Comparison of ENCODE assay signal across 1 cellular context in the genomic region with DNA sequence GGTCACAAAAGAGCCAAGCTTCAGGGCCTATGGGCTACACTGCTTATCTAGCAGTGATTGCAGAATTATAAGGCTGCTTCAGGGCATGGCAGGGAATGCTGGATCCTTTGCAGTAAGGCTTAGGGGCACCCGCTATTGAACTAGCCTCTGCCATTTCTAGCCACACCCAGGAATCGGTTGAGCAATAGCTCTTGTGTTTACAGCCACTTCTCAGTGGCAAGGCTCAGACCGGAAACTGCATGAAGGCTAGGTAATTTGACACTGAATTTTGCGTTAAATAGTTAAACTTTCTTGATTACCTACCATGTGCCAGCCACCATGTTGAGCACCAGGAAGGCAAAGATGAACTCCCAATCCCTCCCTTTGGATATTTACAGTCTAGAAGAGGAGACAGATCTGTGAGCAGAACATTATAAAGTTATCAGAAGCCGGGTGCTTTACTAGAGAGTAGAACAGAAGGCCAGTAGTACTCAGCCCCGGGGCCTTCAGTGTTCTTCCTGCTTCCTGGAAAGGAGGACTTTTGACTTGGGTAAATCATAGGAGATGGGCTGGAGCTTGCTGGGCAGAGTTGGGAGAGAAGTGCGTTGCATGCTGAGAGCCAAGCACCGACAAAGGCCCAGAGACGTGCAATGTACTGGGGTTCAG.
TF ChIP-seq lines count a peak whose summit lies in the region.

No MANE protein-coding gene starts in this region.

TF ChIP-seq in HepG2, 621 proteins besides CTCF, POLR2A, EP300 and RAD21 (continued from another document and continues in another):
- TF ChIP-seq ZNF512B (CRISPR knock-in tag; IDR thresholded peaks at IDR 0.05; ENCODE audit: borderline replicate concordance) (no peak), KDM2A (CRISPR knock-in tag; IDR thresholded peaks at IDR 0.05; ENCODE audit: borderline replicate concordance, low read depth) (peak; percentile 68; the same call in 1 of the 2 replicates), GFI1 (CRISPR knock-in tag; IDR thresholded peaks at IDR 0.05; ENCODE audit: borderline replicate concordance) (no peak; the same call in 1 of the 2 replicates), MBD4 (IDR thresholded peaks at IDR 0.05; ENCODE audit: borderline replicate concordance, low read length) (peak; percentile 19; the same call in 1 of the 2 replicates), HES4 (CRISPR knock-in tag; IDR thresholded peaks at IDR 0.05; ENCODE audit: borderline replicate concordance) (no peak), ZNF17 (CRISPR knock-in tag; IDR thresholded peaks at IDR 0.05) (no peak), THAP11 (CRISPR knock-in tag; IDR thresholded peaks at IDR 0.05) (peak; percentile 51; the same call in 1 of the 2 replicates), POLR2AphosphoS5 (IDR thresholded peaks at IDR 0.05; ENCODE audit: low read depth, low read length) (no peak; the same call in 1 of the 2 replicates), NAIF1 (CRISPR knock-in tag; IDR thresholded peaks at IDR 0.05; ENCODE audit: borderline replicate concordance) (no peak), RXRA (CRISPR knock-in tag; IDR thresholded peaks at IDR 0.05) (peak; percentile 64; the same call in 1 of the 2 replicates), SMYD3 (CRISPR knock-in tag; IDR thresholded peaks at IDR 0.05) (no peak), ZBTB3 (CRISPR knock-in tag; IDR thresholded peaks at IDR 0.05; ENCODE audit: borderline replicate concordance, low read depth) (no peak), GLI4 (CRISPR knock-in tag; IDR thresholded peaks at IDR 0.05; ENCODE audit: borderline replicate concordance) (no peak), ZNF431 (CRISPR knock-in tag; IDR thresholded peaks at IDR 0.05; ENCODE audit: borderline replicate concordance, low read depth) (peak; percentile 71; the same call in 1 of the 2 replicates), PAF1 (CRISPR knock-in tag; IDR thresholded peaks at IDR 0.05) (no peak), ZNF333 (CRISPR knock-in tag; IDR thresholded peaks at IDR 0.05; ENCODE audit: borderline replicate concordance) (no peak), ZNF746 (CRISPR knock-in tag; IDR thresholded peaks at IDR 0.05) (0 out of 2 replicates have a peak, but pooled peaks have one; percentile 34), NR2F6 (IDR thresholded peaks at IDR 0.05) (0 out of 2 replicates have a peak, but pooled peaks have one; percentile 8), NR2F6 (CRISPR knock-in tag; IDR thresholded peaks at IDR 0.05) (peak; percentile 38; the same call in 1 of the 2 replicates), SAP130 (CRISPR knock-in tag; IDR thresholded peaks at IDR 0.05; ENCODE audit: low read depth) (peak; percentile 84), ZNF572 (CRISPR knock-in tag; IDR thresholded peaks at IDR 0.05) (no peak), ZBTB7B (CRISPR knock-in tag; IDR thresholded peaks at IDR 0.05) (no peak), ZNF597 (CRISPR knock-in tag; IDR thresholded peaks at IDR 0.05) (no peak), ZNF598 (CRISPR knock-in tag; IDR thresholded peaks at IDR 0.05; ENCODE audit: borderline replicate concordance) (no peak), GATAD1 (CRISPR knock-in tag; IDR thresholded peaks at IDR 0.05) (no peak), ZNF446 (CRISPR knock-in tag; IDR thresholded peaks at IDR 0.05) (no peak), CCDC6 (CRISPR knock-in tag; IDR thresholded peaks at IDR 0.05) (no peak), ZNF839 (CRISPR knock-in tag; IDR thresholded peaks at IDR 0.05; ENCODE audit: borderline replicate concordance) (no peak), ZSCAN21 (CRISPR knock-in tag; IDR thresholded peaks at IDR 0.05; ENCODE audit: borderline replicate concordance) (peak; percentile 40), ZKSCAN5 (CRISPR knock-in tag; IDR thresholded peaks at IDR 0.05) (no peak), NFE2L1 (CRISPR knock-in tag; IDR thresholded peaks at IDR 0.05; ENCODE audit: borderline replicate concordance) (no peak), ZNF432 (CRISPR knock-in tag; IDR thresholded peaks at IDR 0.05; ENCODE audit: borderline replicate concordance) (no peak), NFYB (CRISPR knock-in tag; IDR thresholded peaks at IDR 0.05) (no peak), ZNF430 (CRISPR knock-in tag; IDR thresholded peaks at IDR 0.05) (0 out of 2 replicates have a peak, but pooled peaks have one; percentile 52), ZBTB25 (CRISPR knock-in tag; IDR thresholded peaks at IDR 0.05) (peak; percentile 56; the same call in 1 of the 2 replicates), LRRFIP1 (CRISPR knock-in tag; conservative IDR thresholded peaks at IDR 0.05) (no peak), HINFP (CRISPR knock-in tag; IDR thresholded peaks at IDR 0.05; ENCODE audit: low read depth) (no peak)
- TF ChIP-seq, protein P1, sequence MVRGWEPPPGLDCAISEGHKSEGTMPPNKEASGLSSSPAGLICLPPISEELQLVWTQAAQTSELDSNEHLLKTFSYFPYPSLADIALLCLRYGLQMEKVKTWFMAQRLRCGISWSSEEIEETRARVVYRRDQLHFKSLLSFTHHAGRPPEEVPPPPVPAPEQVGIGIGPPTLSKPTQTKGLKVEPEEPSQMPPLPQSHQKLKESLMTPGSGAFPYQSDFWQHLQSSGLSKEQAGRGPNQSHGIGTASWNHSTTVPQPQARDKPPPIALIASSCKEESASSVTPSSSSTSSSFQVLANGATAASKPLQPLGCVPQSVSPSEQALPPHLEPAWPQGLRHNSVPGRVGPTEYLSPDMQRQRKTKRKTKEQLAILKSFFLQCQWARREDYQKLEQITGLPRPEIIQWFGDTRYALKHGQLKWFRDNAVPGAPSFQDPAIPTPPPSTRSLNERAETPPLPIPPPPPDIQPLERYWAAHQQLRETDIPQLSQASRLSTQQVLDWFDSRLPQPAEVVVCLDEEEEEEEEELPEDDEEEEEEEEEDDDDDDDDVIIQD (CRISPR knock-in tag; IDR thresholded peaks at IDR 0.05; ENCODE audit: low read depth): peak; percentile 69; the same call in 1 of the 2 replicates
- TF ChIP-seq, protein P2, sequence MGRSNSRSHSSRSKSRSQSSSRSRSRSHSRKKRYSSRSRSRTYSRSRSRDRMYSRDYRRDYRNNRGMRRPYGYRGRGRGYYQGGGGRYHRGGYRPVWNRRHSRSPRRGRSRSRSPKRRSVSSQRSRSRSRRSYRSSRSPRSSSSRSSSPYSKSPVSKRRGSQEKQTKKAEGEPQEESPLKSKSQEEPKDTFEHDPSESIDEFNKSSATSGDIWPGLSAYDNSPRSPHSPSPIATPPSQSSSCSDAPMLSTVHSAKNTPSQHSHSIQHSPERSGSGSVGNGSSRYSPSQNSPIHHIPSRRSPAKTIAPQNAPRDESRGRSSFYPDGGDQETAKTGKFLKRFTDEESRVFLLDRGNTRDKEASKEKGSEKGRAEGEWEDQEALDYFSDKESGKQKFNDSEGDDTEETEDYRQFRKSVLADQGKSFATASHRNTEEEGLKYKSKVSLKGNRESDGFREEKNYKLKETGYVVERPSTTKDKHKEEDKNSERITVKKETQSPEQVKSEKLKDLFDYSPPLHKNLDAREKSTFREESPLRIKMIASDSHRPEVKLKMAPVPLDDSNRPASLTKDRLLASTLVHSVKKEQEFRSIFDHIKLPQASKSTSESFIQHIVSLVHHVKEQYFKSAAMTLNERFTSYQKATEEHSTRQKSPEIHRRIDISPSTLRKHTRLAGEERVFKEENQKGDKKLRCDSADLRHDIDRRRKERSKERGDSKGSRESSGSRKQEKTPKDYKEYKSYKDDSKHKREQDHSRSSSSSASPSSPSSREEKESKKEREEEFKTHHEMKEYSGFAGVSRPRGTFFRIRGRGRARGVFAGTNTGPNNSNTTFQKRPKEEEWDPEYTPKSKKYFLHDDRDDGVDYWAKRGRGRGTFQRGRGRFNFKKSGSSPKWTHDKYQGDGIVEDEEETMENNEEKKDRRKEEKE (IDR thresholded peaks at IDR 0.05): no peak
- TF ChIP-seq, protein P3, sequence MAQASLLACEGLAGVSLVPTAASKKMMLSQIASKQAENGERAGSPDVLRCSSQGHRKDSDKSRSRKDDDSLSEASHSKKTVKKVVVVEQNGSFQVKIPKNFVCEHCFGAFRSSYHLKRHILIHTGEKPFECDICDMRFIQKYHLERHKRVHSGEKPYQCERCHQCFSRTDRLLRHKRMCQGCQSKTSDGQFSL (CRISPR knock-in tag; IDR thresholded peaks at IDR 0.05): no peak
- TF ChIP-seq, protein P4, sequence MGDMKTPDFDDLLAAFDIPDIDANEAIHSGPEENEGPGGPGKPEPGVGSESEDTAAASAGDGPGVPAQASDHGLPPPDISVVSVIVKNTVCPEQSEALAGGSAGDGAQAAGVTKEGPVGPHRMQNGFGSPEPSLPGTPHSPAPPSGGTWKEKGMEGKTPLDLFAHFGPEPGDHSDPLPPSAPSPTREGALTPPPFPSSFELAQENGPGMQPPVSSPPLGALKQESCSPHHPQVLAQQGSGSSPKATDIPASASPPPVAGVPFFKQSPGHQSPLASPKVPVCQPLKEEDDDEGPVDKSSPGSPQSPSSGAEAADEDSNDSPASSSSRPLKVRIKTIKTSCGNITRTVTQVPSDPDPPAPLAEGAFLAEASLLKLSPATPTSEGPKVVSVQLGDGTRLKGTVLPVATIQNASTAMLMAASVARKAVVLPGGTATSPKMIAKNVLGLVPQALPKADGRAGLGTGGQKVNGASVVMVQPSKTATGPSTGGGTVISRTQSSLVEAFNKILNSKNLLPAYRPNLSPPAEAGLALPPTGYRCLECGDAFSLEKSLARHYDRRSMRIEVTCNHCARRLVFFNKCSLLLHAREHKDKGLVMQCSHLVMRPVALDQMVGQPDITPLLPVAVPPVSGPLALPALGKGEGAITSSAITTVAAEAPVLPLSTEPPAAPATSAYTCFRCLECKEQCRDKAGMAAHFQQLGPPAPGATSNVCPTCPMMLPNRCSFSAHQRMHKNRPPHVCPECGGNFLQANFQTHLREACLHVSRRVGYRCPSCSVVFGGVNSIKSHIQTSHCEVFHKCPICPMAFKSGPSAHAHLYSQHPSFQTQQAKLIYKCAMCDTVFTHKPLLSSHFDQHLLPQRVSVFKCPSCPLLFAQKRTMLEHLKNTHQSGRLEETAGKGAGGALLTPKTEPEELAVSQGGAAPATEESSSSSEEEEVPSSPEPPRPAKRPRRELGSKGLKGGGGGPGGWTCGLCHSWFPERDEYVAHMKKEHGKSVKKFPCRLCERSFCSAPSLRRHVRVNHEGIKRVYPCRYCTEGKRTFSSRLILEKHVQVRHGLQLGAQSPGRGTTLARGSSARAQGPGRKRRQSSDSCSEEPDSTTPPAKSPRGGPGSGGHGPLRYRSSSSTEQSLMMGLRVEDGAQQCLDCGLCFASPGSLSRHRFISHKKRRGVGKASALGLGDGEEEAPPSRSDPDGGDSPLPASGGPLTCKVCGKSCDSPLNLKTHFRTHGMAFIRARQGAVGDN (CRISPR knock-in tag; IDR thresholded peaks at IDR 0.05): no peak
